1 cellular context compared by ENCODE assay signal in genomic region chr2:108605947-108606346, GRCh38.
A peak's percentile ranks its signal among the peaks of the same experiment; 100 is the strongest.
TF ChIP-seq lines count a peak whose summit lies in the region.

No MANE protein-coding gene starts in this region.

TF ChIP-seq in GM12878, 131 proteins besides CTCF, POLR2A, EP300 and RAD21 (continued from another document):
- TF ChIP-seq MTA3 (IDR thresholded peaks at IDR 0.05; ENCODE audit: borderline replicate concordance, low read length) (0 out of 2 replicates have a peak, but pooled peaks have one; percentile 55), NFIC (IDR thresholded peaks at IDR 0.05; ENCODE audit: low read depth, low read length) (peak; percentile 82), MEF2B (IDR thresholded peaks at IDR 0.05; ENCODE audit: partially characterized antibody, poor library complexity, severe bottlenecking) (peak; percentile 54), PKNOX1 (IDR thresholded peaks at IDR 0.05) (peak; percentile 95), SUPT20H (IDR thresholded peaks at IDR 0.05; ENCODE audit: borderline replicate concordance, control insufficient read depth, low read depth, low read length) (no peak)
TF ChIP-seq in GM12878: peak in this region for 16.
